In genomic region chr11:6219359-6219758, GRCh38 we compare ENCODE assay signal across 10 cellular contexts. TPM values are rescaled to one million over a fixed set of nuclear protein-coding genes. Genes with fewer than 3 reads are reported as not detected.
DNase-seq lines count a peak whose midpoint lies in the region; ATAC-seq, FAIRE-seq and TF ChIP-seq lines count a peak whose summit lies in the region.
"Had no signal": no experiment of that assay in that cellular context is flagged by ENCODE, and none has a peak within 500 bp of the region (broad histone marks: within the 10 kb centered on the region; RNA-seq: fewer than 3 reads in every experiment).

No MANE protein-coding gene starts in this region.

- TF ChIP-seq EP300 in stomach (IDR thresholded peaks at IDR 0.05), result no peak

- no peak for ATAC-seq in GM21447 (IDR thresholded peaks at IDR 0.05; ENCODE audit: unreplicated experiment)
- ATAC-seq in HG02840 (IDR thresholded peaks at IDR 0.05; ENCODE audit: low FRiP score, unreplicated experiment), result no peak

- 28 to 59% (median 42%) methylated on average over 2 of the region's 2 CpGs for WGBS in stomach, 5 donors

- TF ChIP-seq CTCF in right atrium auricular region (IDR thresholded peaks at IDR 0.05), result no peak
- no peak for TF ChIP-seq CTCF in stomach (IDR thresholded peaks at IDR 0.05)
- no peak for TF ChIP-seq CTCF in dorsolateral prefrontal cortex (IDR thresholded peaks at IDR 0.05 in 54 of 56, conservative IDR thresholded peaks at IDR 0.05 in 2 of 56; ENCODE audit: low read depth in 1 of 56, partially characterized antibody in 56 of 56)

- no peaks in the 10 kb centered on the region for H3K27me3 ChIP-seq in right atrium auricular region
- H3K27me3 ChIP-seq in stomach, result no peaks in the 10 kb centered on the region
- H3K27me3 ChIP-seq in dorsolateral prefrontal cortex, result no peaks in the 10 kb centered on the region

- FAIRE-seq in H54 (lab: Jason Lieb, UNC), result peak; percentile 74

- intact Hi-C loops in stomach (cut with DNase I; ENCODE audit: low total_unique reads), result no loop called here
- intact Hi-C loops in dorsolateral prefrontal cortex (cut with DNase I), result no loop called here

- H3K4me1 ChIP-seq in right atrium auricular region (peaks cover 0 to 2% of the 10 kb centered on the region in 2 donors), stomach (peaks cover 0 to 9% (median 0%) of the 10 kb centered on the region in 4 donors)

- H3K36me3 ChIP-seq in right atrium auricular region (peaks cover 77% of the 10 kb centered on the region), stomach (peaks cover 66 to 100% (median 100%) of the 10 kb centered on the region in 4 donors)

- H3K27ac ChIP-seq in right atrium auricular region, result peak overlapping the region in 1 of 2 donors; percentile 49
- H3K27ac ChIP-seq in stomach, result peak overlapping the region in 3 of 5 donors; percentile 21 to 67 (median 40)
- H3K27ac ChIP-seq in dorsolateral prefrontal cortex, result no peak overlapping the region

- TF ChIP-seq POLR2A in H54 (IDR thresholded peaks at IDR 0.05; ENCODE audit: low read depth, low read length), result no peak
- TF ChIP-seq POLR2A in stomach (IDR thresholded peaks at IDR 0.05), result no peak

- H3K4me3 ChIP-seq in right atrium auricular region (no peak overlapping the region), stomach (no peak overlapping the region), dorsolateral prefrontal cortex (no peak overlapping the region)
- H3K4me3 ChIP-seq: coronary artery had no signal

- DNase-seq in H54 (ENCODE audit: insufficient read length, low spot score) (peak; percentile 74), amniotic stem cell (lab: John Stamatoyannopoulos, UW) (peak; percentile 81), right atrium auricular region (ENCODE audit: low spot score) (peak; percentile 72), stomach (no peak), medulla oblongata (ENCODE audit: extremely low spot score) (no peak), dorsolateral prefrontal cortex (no peak)
- DNase-seq: NK-92 treated with Interleukin-12 subunit alpha and Interleukin-12 subunit beta, amount 100 ng/mL, for 24 hours had no signal

- no peaks in the 10 kb centered on the region for H3K9me3 ChIP-seq in right atrium auricular region
- no peaks in the 10 kb centered on the region for H3K9me3 ChIP-seq in stomach

RNA-seq across cellular contexts. Expression of gene C11orf42, which starts 14.0 kb away (rescaled TPM):
- total RNA-seq in right atrium auricular region (not detected), stomach (not detected), dorsolateral prefrontal cortex (not detected)
- polyA plus RNA-seq in stomach, result not detected

RNA-seq across cellular contexts. Expression of gene FHIP1B, which starts 15.1 kb away (rescaled TPM):
- total RNA-seq in right atrium auricular region (10 to 100 TPM; 26.7 to 37.6 TPM), stomach (100 to 1,000 TPM in 2 of 5 donors, 10 to 100 TPM in 3; 22.9 to 324 (median 44.6) TPM), dorsolateral prefrontal cortex (10 to 100 TPM; 27.8 to 55.6 (median 37.8) TPM)
- 10 to 100 TPM; 17.0 to 32.1 (median 19.6) TPM for polyA plus RNA-seq in stomach

RNA-seq across cellular contexts. Expression of gene CNGA4, which starts 19.5 kb away (rescaled TPM):
- total RNA-seq in right atrium auricular region, result not detected
- not detected for total RNA-seq in stomach
- polyA plus RNA-seq in stomach, result under 1 TPM in 1 of 3 donors, not detected in 2; 0.08 TPM
- 1 to 10 TPM in 91 of 120 experiments, under 1 TPM in 29; 0.45 to 3.8 (median 1.4) TPM for total RNA-seq in dorsolateral prefrontal cortex

RNA-seq across cellular contexts. Expression of gene OR52W1, which starts 20.3 kb away (rescaled TPM):
- not detected for total RNA-seq in right atrium auricular region
- not detected for total RNA-seq in stomach
- not detected for polyA plus RNA-seq in stomach
- total RNA-seq in dorsolateral prefrontal cortex, result not detected

RNA-seq across cellular contexts. Expression of gene CCKBR, which starts 40.3 kb away (rescaled TPM):
- not detected for total RNA-seq in right atrium auricular region
- 10 to 100 TPM in 4 of 5 donors, not detected in 1; 17.5 to 47.8 (median 30.2) TPM for total RNA-seq in stomach
- polyA plus RNA-seq in stomach, result 10 to 100 TPM in 1 of 3 donors, 1 to 10 TPM in 2; 6.5 to 11.5 (median 7.5) TPM
- total RNA-seq in dorsolateral prefrontal cortex, result 10 to 100 TPM in 113 of 120 experiments, 1 to 10 TPM in 7; 4.4 to 38.9 (median 18.8) TPM

Comparison
In these comparisons a context has a peak if more than half of its experiments do, and no peak if none do; other contexts are left out.
1. DNase-seq: peak in H54 (single experiment), amniotic stem cell (single experiment) and right atrium auricular region (single experiment); none in stomach (single experiment), medulla oblongata (single experiment) and dorsolateral prefrontal cortex (0 of 10).
2. H3K27ac ChIP-seq: peak in stomach (3 of 5); none in dorsolateral prefrontal cortex (0 of 59).